Comparison of ENCODE assay signal across 8 cellular contexts in the genomic region with DNA sequence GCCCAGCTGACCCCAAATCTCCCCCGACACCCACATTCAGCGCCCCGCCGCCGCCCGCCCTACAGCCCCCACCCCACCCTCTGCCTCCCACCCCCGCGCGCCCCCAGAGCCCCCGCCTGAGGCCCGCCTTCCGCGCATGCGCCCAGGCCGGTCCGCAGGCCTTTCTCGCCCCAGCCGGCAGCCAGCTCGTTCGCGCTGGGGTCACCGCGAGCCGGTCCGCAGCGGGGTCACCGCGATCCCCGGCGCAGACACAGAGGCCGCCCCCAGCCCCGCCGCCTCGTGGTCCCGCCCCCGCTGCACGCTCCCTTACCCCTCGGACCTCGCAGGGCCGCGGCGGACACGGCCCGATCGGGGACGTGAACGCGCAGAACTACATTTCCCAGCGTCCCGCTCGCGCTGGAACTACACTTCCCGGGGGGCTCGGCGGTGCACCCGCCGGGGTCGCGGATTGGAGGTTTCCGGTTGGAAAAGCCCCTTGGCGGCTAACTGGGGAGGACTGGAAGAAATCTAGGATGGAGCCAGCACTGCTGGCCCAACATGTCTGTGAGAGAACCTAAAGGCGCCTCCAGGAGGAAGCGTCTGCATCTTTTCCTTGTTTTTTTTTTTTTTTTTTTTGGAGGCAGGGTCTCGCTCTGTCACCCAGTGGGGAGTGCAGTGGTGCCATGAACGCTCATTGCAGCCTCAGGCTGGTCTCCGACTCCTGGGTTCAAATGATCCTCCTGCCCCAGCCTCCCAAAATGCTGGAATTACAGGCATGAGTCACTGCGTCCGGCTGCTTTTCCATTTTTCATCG. TPM values are rescaled to one million over a fixed set of nuclear protein-coding genes. Genes with fewer than 3 reads are reported as not detected.
DNase-seq lines count a peak whose midpoint lies in the region; ATAC-seq and TF ChIP-seq lines count a peak whose summit lies in the region.

A gene (minus strand): TSS at position 374 of the 793 bp plus-strand sequence. CDS start 10,671 bp downstream, outside the sequence.

- TF ChIP-seq CTCF in CD14-positive monocyte (IDR thresholded peaks at IDR 0.05) (no peak), endothelial cell (IDR thresholded peaks at IDR 0.05; ENCODE audit: unreplicated experiment) (no peak), mesothelial cell of epicardium (IDR thresholded peaks at IDR 0.05; ENCODE audit: unreplicated experiment) (no peak)

- H3K9me3 Mint-ChIP-seq in CD14-positive monocyte (peaks cover 34 to 57% (median 40%) of the 10 kb centered on the region in 7 donors), endothelial cell (ENCODE audit: unreplicated experiment) (peaks cover 32% of the 10 kb centered on the region), mesothelial cell of epicardium (peaks cover 27% of the 10 kb centered on the region)

- peak within 1 kb of the TSS; percentile 25 to 91 (median 82) for H3K27ac Mint-ChIP-seq in CD14-positive monocyte
- peak within 1 kb of the TSS; percentile 79 for H3K27ac Mint-ChIP-seq in endothelial cell (ENCODE audit: unreplicated experiment)
- peak within 1 kb of the TSS; percentile 97 for H3K27ac Mint-ChIP-seq in mesothelial cell of epicardium

- peaks cover 3 to 6% of the 10 kb centered on the region in 2 donors for H3K36me3 Mint-ChIP-seq in CD14-positive monocyte
- H3K36me3 Mint-ChIP-seq in endothelial cell (ENCODE audit: low read depth, unreplicated experiment): peaks cover 35% of the 10 kb centered on the region
- peaks cover 41% of the 10 kb centered on the region for H3K36me3 Mint-ChIP-seq in mesothelial cell of epicardium

- DNase-seq in CD14-positive monocyte (ENCODE audit: low spot score) (peak; percentile 68), NCI-H82 treated with DMSO at 0.1 percent for 48 hours (lab: John Stamatoyannopoulos, UW; ENCODE audit: unreplicated experiment) (peak; percentile 70), endothelial cell (ENCODE audit: low spot score) (peak; percentile 83), mesothelial cell of epicardium (ENCODE audit: low spot score in 2 of 2, unreplicated experiment in 2 of 2) (peak; percentile 68 to 84)
- DNase-seq in activated CD8-positive, alpha-beta memory T cell treated with anti-CD3 and anti-CD28 coated beads, Interleukin-2, amount 50 U/mL, for 4 hours: peak; percentile 86
- peak; percentile 64 for DNase-seq in stimulated activated CD8-positive, alpha-beta memory T cell treated with anti-CD3 and anti-CD28 coated beads, Interleukin-15, amount 100 ng/mL, for 24 hours (ENCODE audit: low read depth)

- peak within 1 kb of the TSS; percentile 92 for H3K4me3 Mint-ChIP-seq in CD14-positive monocyte
- H3K4me3 Mint-ChIP-seq in endothelial cell (ENCODE audit: unreplicated experiment): peak within 1 kb of the TSS; percentile 93
- peak within 1 kb of the TSS; percentile 95 for H3K4me3 Mint-ChIP-seq in mesothelial cell of epicardium

- peaks cover 19% of the 10 kb centered on the region for H3K4me1 Mint-ChIP-seq in CD14-positive monocyte
- H3K4me1 Mint-ChIP-seq in endothelial cell (ENCODE audit: unreplicated experiment): peaks cover 18% of the 10 kb centered on the region
- peaks cover 17% of the 10 kb centered on the region for H3K4me1 Mint-ChIP-seq in mesothelial cell of epicardium

- H3K27me3 Mint-ChIP-seq in CD14-positive monocyte (ENCODE audit: low read depth in 3 of 3) (peaks cover 0 to 3% (median 0%) of the 10 kb centered on the region in 3 donors), endothelial cell (ENCODE audit: unreplicated experiment) (peaks cover 33% of the 10 kb centered on the region), mesothelial cell of epicardium (ENCODE audit: low read depth) (no peaks in the 10 kb centered on the region)

- ATAC-seq in GM19351 (IDR thresholded peaks at IDR 0.05; ENCODE audit: unreplicated experiment): peak; percentile 89
- ATAC-seq in HG03520 (IDR thresholded peaks at IDR 0.05; ENCODE audit: unreplicated experiment): peak; percentile 84

- intact Hi-C loops in CD14-positive monocyte (cut with micrococcal nuclease): loop anchor here in 1 of 2 donors (2.0 to 5.0 kb wide), 2 partner anchors 29 to 81 kb away; a partner anchor contains a TSS

RNA-seq across cellular contexts. Expression of the gene that starts here (rescaled TPM):
- polyA plus RNA-seq in CD14-positive monocyte: under 1 TPM; 0.32 to 0.80 TPM
- total RNA-seq in endothelial cell (ENCODE audit: unreplicated experiment) (8.3 TPM), mesothelial cell of epicardium (31.3 to 33.5 TPM (median 31.3 TPM) in 3 replicates)

Comparison
In these comparisons a context has a peak if more than half of its experiments do, and no peak if none do; other contexts are left out.
1. Peak in every context shown above with its lines: DNase-seq and ATAC-seq.
2. Peak in DNase-seq in CD14-positive monocyte; RNA of the gene not detected or under 1 TPM.